ENCODE assay signal across 1 cellular context in genomic region chr1:1616838-1617237, GRCh38.
TF ChIP-seq lines count a peak whose summit lies in the region.

No MANE protein-coding gene starts in this region.

TF ChIP-seq in SK-N-SH, 30 proteins besides CTCF, POLR2A, EP300 and RAD21 (continued from another document):
- TF ChIP-seq SIN3A (IDR thresholded peaks at IDR 0.05; ENCODE audit: borderline replicate concordance, low read depth, low read length) = no peak
- no peak for TF ChIP-seq NFIC (IDR thresholded peaks at IDR 0.05; ENCODE audit: borderline replicate concordance)
